In genomic region chr20:19895761-19896160, GRCh38 we compare ENCODE assay signal across 32 cellular contexts.
"Had no signal": no experiment of that assay in that cellular context is flagged by ENCODE, and none has a peak within 500 bp of the region (broad histone marks: within the 10 kb centered on the region; RNA-seq: fewer than 3 reads in every experiment).

No MANE protein-coding gene starts in this region.

- H3K27me3 ChIP-seq: MG63 had no signal

- H3K36me3 ChIP-seq: MG63 had no signal

- DNase-seq: Karpas-422, Kasumi-1, MG63, MV-4-11, NCI-H1048, NCI-H1092, NCI-H1092 treated with DMSO at 0.1 percent for 48 hours, NCI-H1105, NCI-H1105 treated with DMSO at 0.1 percent for 48 hours, NCI-H1417 treated with DMSO at 0.1 percent for 48 hours, NCI-H1436, NCI-H1436 treated with DMSO at 0.1 percent for 48 hours, NCI-H1694, NCI-H1694 treated with DMSO at 0.1 percent for 48 hours, NCI-H187, NCI-H187 treated with DMSO at 0.1 percent for 48 hours, NCI-H1930, NCI-H2029, NCI-H2029 treated with DMSO at 0.1 percent for 48 hours, NCI-H2081, NCI-H2081 treated with DMSO at 0.1 percent for 48 hours, NCI-H2107, NCI-H2171, NCI-H2171 treated with DMSO at 0.1 percent for 48 hours, NCI-H2227 treated with DMSO at 0.1 percent for 48 hours, NCI-H226, NCI-H345, NCI-H446, NCI-H446 treated with DMSO at 0.1 percent for 48 hours, NCI-H510A, NCI-H510A treated with DMSO at 0.1 percent for 48 hours, NCI-H524 had no signal

- H3K4me3 ChIP-seq: MG63 had no signal

- H3K9me3 ChIP-seq: MG63 had no signal
